ENCODE assay signal across 2 cellular contexts in the genomic region with DNA sequence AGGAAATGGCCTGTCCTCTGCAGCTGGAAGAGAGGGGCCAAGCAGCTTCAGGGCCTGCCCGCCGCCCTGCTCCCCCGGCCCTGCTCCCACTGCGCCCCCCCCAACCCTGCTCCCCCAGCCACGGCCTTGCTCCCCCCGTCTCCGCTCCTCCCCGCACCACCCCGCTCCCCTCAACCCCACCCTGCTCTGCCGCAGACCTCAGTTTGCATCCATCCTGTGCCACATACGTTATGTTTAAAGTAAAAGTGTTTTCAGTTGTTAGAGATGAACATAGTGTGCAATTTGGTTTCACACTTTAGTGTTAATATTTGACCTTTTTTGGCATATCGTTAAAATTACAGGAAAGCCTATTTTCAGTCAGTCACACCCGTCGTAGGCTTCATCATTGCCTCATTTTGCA.
TF ChIP-seq lines count a peak whose summit lies in the region.

No MANE protein-coding gene starts in this region.

TF ChIP-seq in WTC11, 78 proteins besides CTCF, POLR2A, EP300 and RAD21:
- TF ChIP-seq NFYB (CRISPR knock-in tag; conservative IDR thresholded peaks at IDR 0.05; ENCODE audit: low read depth) (no peak), TEAD1 (CRISPR knock-in tag; IDR thresholded peaks at IDR 0.05) (no peak)
- TF ChIP-seq, protein P1, sequence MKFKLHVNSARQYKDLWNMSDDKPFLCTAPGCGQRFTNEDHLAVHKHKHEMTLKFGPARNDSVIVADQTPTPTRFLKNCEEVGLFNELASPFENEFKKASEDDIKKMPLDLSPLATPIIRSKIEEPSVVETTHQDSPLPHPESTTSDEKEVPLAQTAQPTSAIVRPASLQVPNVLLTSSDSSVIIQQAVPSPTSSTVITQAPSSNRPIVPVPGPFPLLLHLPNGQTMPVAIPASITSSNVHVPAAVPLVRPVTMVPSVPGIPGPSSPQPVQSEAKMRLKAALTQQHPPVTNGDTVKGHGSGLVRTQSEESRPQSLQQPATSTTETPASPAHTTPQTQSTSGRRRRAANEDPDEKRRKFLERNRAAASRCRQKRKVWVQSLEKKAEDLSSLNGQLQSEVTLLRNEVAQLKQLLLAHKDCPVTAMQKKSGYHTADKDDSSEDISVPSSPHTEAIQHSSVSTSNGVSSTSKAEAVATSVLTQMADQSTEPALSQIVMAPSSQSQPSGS (CRISPR knock-in tag; IDR thresholded peaks at IDR 0.05; ENCODE audit: borderline replicate concordance, low read depth): no peak

TF ChIP-seq in H1, 55 proteins besides CTCF, POLR2A, EP300 and RAD21:
- no peak for TF ChIP-seq HDAC2 (IDR thresholded peaks at IDR 0.05; ENCODE audit: borderline replicate concordance in 1 of 2, low read depth in 2 of 2, low read length in 2 of 2)
- no peak for TF ChIP-seq RXRA (IDR thresholded peaks at IDR 0.05; ENCODE audit: insufficient read depth, low read depth, low read length)
- no peak for TF ChIP-seq POU5F1 (IDR thresholded peaks at IDR 0.05; ENCODE audit: low read depth, low read length)
- no peak for TF ChIP-seq TAF7 (optimal IDR thresholded peaks at IDR 0.05; ENCODE audit: borderline replicate concordance, low read depth, low read length)
